ENCODE assay signal across 1 cellular context in the genomic region with DNA sequence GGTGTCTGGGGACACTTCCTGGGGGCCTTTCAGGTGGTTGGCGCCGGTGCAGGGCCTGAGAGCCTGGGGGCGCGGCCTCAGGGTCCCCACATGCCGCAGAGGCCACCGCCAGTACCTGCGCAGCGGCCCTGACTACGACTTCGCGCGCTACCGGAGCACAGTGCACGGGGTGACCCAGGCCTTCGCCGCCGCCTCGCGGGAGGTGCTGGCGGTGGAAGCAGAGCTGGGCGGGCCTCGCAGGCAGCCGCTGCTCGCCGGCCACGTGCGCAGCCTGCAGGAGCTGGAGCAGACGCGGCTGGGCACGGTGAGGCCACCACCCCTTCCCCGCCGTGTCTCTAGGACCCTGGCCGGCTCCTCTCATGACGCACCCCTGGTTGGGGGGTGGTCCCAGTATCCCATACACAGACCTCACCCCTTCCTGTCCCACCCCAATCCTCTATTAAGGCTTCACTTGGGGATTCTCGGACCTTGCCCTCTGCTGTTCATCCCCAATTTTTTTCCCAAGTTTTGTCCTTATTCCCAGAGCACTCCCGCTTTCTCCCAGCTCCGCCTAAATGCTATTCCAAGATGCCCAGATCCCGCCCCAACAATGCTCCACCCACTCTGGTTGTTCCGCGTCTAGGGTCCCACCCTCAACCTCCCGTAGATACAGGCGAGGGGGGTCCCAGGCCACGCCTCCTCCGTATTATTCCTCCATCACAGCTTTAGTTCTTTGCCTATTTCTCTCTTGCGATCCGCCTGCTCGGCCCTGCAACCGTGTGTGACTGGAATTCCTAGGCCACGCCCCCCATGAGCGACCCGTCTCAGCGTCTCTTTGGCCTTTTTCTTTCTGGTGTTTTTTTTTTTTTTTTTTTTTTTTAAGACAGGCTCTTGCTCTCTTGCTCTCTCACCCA.
A peak's percentile ranks its signal among the peaks of the same experiment; 100 is the strongest.
TF ChIP-seq lines count a peak whose summit lies in the region.

No MANE protein-coding gene starts in this region.

TF ChIP-seq in HepG2, 621 proteins besides CTCF, POLR2A, EP300 and RAD21 (continued from another document and continues in another):
- TF ChIP-seq, protein P1, sequence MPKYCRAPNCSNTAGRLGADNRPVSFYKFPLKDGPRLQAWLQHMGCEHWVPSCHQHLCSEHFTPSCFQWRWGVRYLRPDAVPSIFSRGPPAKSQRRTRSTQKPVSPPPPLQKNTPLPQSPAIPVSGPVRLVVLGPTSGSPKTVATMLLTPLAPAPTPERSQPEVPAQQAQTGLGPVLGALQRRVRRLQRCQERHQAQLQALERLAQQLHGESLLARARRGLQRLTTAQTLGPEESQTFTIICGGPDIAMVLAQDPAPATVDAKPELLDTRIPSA (CRISPR knock-in tag; IDR thresholded peaks at IDR 0.05; ENCODE audit: borderline replicate concordance): peak; percentile 98; the same call in 1 of the 2 replicates
- TF ChIP-seq ZNF496 (CRISPR knock-in tag; IDR thresholded peaks at IDR 0.05; ENCODE audit: insufficient replicate concordance) (no peak), MIXL1 (CRISPR knock-in tag; IDR thresholded peaks at IDR 0.05) (peak; percentile 54; the same call in 1 of the 2 replicates), NFYB (CRISPR knock-in tag; IDR thresholded peaks at IDR 0.05) (no peak; the same call in 1 of the 2 replicates), ZNF451 (CRISPR knock-in tag; IDR thresholded peaks at IDR 0.05) (peak; percentile 66; the same call in 1 of the 2 replicates), ZNF546 (CRISPR knock-in tag; conservative IDR thresholded peaks at IDR 0.05) (peak; percentile 94), ZNF780A (CRISPR knock-in tag; IDR thresholded peaks at IDR 0.05) (peak; percentile 50; the same call in 1 of the 2 replicates), SNAI1 (CRISPR knock-in tag; IDR thresholded peaks at IDR 0.05; ENCODE audit: borderline replicate concordance) (peak; percentile 73; the same call in 1 of the 2 replicates), GFI1 (CRISPR knock-in tag; IDR thresholded peaks at IDR 0.05; ENCODE audit: borderline replicate concordance) (peak; percentile 40; the same call in 1 of the 2 replicates), NRL (CRISPR knock-in tag; IDR thresholded peaks at IDR 0.05; ENCODE audit: borderline replicate concordance) (peak; percentile 90; the same call in 1 of the 2 replicates), NAIF1 (CRISPR knock-in tag; IDR thresholded peaks at IDR 0.05; ENCODE audit: borderline replicate concordance) (no peak; the same call in 1 of the 2 replicates), ZNF782 (CRISPR knock-in tag; IDR thresholded peaks at IDR 0.05; ENCODE audit: borderline replicate concordance) (peak; percentile 88; the same call in 1 of the 2 replicates), RXRB (CRISPR knock-in tag; IDR thresholded peaks at IDR 0.05; ENCODE audit: borderline replicate concordance) (peak; percentile 50; the same call in 1 of the 2 replicates), ZNF33B (CRISPR knock-in tag; IDR thresholded peaks at IDR 0.05) (peak; percentile 83; the same call in 1 of the 2 replicates), ZNF180 (CRISPR knock-in tag; IDR thresholded peaks at IDR 0.05; ENCODE audit: borderline replicate concordance, low read depth) (peak; percentile 88; the same call in 1 of the 2 replicates), HOXA9 (CRISPR knock-in tag; IDR thresholded peaks at IDR 0.05; ENCODE audit: borderline replicate concordance) (no peak; the same call in none of the 2 replicates), NR2C2 (CRISPR knock-in tag; IDR thresholded peaks at IDR 0.05; ENCODE audit: borderline replicate concordance) (peak; percentile 56), FOSL1 (CRISPR knock-in tag; IDR thresholded peaks at IDR 0.05; ENCODE audit: borderline replicate concordance) (peak; percentile 42; the same call in 1 of the 2 replicates)
- TF ChIP-seq, protein P2, sequence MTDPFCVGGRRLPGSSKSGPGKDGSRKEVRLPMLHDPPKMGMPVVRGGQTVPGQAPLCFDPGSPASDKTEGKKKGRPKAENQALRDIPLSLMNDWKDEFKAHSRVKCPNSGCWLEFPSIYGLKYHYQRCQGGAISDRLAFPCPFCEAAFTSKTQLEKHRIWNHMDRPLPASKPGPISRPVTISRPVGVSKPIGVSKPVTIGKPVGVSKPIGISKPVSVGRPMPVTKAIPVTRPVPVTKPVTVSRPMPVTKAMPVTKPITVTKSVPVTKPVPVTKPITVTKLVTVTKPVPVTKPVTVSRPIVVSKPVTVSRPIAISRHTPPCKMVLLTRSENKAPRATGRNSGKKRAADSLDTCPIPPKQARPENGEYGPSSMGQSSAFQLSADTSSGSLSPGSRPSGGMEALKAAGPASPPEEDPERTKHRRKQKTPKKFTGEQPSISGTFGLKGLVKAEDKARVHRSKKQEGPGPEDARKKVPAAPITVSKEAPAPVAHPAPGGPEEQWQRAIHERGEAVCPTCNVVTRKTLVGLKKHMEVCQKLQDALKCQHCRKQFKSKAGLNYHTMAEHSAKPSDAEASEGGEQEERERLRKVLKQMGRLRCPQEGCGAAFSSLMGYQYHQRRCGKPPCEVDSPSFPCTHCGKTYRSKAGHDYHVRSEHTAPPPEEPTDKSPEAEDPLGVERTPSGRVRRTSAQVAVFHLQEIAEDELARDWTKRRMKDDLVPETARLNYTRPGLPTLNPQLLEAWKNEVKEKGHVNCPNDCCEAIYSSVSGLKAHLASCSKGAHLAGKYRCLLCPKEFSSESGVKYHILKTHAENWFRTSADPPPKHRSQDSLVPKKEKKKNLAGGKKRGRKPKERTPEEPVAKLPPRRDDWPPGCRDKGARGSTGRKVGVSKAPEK (CRISPR knock-in tag; IDR thresholded peaks at IDR 0.05; ENCODE audit: borderline replicate concordance): 0 out of 2 replicates have a peak, but pooled peaks have one; percentile 5
- TF ChIP-seq, protein P3, sequence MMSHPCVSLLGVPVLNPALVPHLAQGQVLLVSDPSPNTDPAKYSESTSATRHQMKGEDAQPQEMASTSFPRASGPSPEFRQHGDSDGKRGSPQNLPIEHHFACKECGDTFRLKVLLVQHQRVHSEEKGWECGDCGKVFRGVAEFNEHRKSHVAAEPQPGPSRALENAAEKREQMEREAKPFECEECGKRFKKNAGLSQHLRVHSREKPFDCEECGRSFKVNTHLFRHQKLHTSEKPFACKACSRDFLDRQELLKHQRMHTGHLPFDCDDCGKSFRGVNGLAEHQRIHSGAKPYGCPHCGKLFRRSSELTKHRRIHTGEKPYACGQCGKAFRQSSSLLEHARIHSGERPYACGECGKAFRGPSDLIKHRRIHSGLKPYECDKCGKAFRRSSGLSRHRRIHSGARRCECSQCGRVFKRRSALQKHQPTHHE (CRISPR knock-in tag; IDR thresholded peaks at IDR 0.05; ENCODE audit: borderline replicate concordance): peak; percentile 50; the same call in 1 of the 2 replicates
- TF ChIP-seq, protein P4, sequence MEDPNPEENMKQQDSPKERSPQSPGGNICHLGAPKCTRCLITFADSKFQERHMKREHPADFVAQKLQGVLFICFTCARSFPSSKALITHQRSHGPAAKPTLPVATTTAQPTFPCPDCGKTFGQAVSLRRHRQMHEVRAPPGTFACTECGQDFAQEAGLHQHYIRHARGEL (CRISPR knock-in tag; IDR thresholded peaks at IDR 0.05): peak; percentile 79; the same call in 1 of the 2 replicates
- TF ChIP-seq, protein P5, sequence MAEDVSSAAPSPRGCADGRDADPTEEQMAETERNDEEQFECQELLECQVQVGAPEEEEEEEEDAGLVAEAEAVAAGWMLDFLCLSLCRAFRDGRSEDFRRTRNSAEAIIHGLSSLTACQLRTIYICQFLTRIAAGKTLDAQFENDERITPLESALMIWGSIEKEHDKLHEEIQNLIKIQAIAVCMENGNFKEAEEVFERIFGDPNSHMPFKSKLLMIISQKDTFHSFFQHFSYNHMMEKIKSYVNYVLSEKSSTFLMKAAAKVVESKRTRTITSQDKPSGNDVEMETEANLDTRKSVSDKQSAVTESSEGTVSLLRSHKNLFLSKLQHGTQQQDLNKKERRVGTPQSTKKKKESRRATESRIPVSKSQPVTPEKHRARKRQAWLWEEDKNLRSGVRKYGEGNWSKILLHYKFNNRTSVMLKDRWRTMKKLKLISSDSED (CRISPR knock-in tag; IDR thresholded peaks at IDR 0.05): peak; percentile 98
- TF ChIP-seq, protein P6, sequence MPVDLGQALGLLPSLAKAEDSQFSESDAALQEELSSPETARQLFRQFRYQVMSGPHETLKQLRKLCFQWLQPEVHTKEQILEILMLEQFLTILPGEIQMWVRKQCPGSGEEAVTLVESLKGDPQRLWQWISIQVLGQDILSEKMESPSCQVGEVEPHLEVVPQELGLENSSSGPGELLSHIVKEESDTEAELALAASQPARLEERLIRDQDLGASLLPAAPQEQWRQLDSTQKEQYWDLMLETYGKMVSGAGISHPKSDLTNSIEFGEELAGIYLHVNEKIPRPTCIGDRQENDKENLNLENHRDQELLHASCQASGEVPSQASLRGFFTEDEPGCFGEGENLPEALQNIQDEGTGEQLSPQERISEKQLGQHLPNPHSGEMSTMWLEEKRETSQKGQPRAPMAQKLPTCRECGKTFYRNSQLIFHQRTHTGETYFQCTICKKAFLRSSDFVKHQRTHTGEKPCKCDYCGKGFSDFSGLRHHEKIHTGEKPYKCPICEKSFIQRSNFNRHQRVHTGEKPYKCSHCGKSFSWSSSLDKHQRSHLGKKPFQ (CRISPR knock-in tag; IDR thresholded peaks at IDR 0.05; ENCODE audit: insufficient replicate concordance): peak; percentile 95
- TF ChIP-seq, protein P7, sequence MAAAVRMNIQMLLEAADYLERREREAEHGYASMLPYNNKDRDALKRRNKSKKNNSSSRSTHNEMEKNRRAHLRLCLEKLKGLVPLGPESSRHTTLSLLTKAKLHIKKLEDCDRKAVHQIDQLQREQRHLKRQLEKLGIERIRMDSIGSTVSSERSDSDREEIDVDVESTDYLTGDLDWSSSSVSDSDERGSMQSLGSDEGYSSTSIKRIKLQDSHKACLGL (CRISPR knock-in tag; IDR thresholded peaks at IDR 0.05): peak; percentile 98
- TF ChIP-seq, protein P8, sequence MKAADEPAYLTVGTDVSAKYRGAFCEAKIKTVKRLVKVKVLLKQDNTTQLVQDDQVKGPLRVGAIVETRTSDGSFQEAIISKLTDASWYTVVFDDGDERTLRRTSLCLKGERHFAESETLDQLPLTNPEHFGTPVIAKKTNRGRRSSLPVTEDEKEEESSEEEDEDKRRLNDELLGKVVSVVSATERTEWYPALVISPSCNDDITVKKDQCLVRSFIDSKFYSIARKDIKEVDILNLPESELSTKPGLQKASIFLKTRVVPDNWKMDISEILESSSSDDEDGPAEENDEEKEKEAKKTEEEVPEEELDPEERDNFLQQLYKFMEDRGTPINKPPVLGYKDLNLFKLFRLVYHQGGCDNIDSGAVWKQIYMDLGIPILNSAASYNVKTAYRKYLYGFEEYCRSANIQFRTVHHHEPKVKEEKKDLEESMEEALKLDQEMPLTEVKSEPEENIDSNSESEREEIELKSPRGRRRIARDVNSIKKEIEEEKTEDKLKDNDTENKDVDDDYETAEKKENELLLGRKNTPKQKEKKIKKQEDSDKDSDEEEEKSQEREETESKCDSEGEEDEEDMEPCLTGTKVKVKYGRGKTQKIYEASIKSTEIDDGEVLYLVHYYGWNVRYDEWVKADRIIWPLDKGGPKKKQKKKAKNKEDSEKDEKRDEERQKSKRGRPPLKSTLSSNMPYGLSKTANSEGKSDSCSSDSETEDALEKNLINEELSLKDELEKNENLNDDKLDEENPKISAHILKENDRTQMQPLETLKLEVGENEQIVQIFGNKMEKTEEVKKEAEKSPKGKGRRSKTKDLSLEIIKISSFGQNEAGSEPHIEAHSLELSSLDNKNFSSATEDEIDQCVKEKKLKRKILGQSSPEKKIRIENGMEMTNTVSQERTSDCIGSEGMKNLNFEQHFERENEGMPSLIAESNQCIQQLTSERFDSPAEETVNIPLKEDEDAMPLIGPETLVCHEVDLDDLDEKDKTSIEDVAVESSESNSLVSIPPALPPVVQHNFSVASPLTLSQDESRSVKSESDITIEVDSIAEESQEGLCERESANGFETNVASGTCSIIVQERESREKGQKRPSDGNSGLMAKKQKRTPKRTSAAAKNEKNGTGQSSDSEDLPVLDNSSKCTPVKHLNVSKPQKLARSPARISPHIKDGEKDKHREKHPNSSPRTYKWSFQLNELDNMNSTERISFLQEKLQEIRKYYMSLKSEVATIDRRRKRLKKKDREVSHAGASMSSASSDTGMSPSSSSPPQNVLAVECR (CRISPR knock-in tag; IDR thresholded peaks at IDR 0.05; ENCODE audit: borderline replicate concordance): peak; percentile 73
- TF ChIP-seq, protein P9, sequence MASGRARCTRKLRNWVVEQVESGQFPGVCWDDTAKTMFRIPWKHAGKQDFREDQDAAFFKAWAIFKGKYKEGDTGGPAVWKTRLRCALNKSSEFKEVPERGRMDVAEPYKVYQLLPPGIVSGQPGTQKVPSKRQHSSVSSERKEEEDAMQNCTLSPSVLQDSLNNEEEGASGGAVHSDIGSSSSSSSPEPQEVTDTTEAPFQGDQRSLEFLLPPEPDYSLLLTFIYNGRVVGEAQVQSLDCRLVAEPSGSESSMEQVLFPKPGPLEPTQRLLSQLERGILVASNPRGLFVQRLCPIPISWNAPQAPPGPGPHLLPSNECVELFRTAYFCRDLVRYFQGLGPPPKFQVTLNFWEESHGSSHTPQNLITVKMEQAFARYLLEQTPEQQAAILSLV (CRISPR knock-in tag; IDR thresholded peaks at IDR 0.05; ENCODE audit: borderline replicate concordance): peak; percentile 93; the same call in 1 of the 2 replicates
- TF ChIP-seq, protein P10, sequence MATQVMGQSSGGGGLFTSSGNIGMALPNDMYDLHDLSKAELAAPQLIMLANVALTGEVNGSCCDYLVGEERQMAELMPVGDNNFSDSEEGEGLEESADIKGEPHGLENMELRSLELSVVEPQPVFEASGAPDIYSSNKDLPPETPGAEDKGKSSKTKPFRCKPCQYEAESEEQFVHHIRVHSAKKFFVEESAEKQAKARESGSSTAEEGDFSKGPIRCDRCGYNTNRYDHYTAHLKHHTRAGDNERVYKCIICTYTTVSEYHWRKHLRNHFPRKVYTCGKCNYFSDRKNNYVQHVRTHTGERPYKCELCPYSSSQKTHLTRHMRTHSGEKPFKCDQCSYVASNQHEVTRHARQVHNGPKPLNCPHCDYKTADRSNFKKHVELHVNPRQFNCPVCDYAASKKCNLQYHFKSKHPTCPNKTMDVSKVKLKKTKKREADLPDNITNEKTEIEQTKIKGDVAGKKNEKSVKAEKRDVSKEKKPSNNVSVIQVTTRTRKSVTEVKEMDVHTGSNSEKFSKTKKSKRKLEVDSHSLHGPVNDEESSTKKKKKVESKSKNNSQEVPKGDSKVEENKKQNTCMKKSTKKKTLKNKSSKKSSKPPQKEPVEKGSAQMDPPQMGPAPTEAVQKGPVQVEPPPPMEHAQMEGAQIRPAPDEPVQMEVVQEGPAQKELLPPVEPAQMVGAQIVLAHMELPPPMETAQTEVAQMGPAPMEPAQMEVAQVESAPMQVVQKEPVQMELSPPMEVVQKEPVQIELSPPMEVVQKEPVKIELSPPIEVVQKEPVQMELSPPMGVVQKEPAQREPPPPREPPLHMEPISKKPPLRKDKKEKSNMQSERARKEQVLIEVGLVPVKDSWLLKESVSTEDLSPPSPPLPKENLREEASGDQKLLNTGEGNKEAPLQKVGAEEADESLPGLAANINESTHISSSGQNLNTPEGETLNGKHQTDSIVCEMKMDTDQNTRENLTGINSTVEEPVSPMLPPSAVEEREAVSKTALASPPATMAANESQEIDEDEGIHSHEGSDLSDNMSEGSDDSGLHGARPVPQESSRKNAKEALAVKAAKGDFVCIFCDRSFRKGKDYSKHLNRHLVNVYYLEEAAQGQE (IDR thresholded peaks at IDR 0.05; ENCODE audit: borderline replicate concordance in 1 of 2, low read depth in 1 of 2, low read length in 2 of 2): 0 out of 4 replicates have a peak, but pooled peaks of 1 of the 2 experiments have one; percentile 15
- TF ChIP-seq, protein P11, sequence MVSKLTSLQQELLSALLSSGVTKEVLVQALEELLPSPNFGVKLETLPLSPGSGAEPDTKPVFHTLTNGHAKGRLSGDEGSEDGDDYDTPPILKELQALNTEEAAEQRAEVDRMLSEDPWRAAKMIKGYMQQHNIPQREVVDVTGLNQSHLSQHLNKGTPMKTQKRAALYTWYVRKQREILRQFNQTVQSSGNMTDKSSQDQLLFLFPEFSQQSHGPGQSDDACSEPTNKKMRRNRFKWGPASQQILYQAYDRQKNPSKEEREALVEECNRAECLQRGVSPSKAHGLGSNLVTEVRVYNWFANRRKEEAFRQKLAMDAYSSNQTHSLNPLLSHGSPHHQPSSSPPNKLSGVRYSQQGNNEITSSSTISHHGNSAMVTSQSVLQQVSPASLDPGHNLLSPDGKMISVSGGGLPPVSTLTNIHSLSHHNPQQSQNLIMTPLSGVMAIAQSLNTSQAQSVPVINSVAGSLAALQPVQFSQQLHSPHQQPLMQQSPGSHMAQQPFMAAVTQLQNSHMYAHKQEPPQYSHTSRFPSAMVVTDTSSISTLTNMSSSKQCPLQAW (CRISPR knock-in tag; IDR thresholded peaks at IDR 0.05): no peak
